In genomic region chr9:76414656-76415055, GRCh38 we compare ENCODE assay signal across 11 cellular contexts. TPM values are rescaled to one million over a fixed set of nuclear protein-coding genes. Genes with fewer than 3 reads are reported as not detected.
DNase-seq lines count a peak whose midpoint lies in the region; ATAC-seq and TF ChIP-seq lines count a peak whose summit lies in the region.
"Had no signal": no experiment of that assay in that cellular context is flagged by ENCODE, and none has a peak within 500 bp of the region (broad histone marks: within the 10 kb centered on the region; RNA-seq: fewer than 3 reads in every experiment).

No MANE protein-coding gene starts in this region.

- H3K4me3 ChIP-seq in osteoblast (ENCODE audit: insufficient read depth, low read length) = no peak overlapping the region

- peak overlapping the region; percentile 56 for H3K27ac ChIP-seq in osteoblast (ENCODE audit: low read depth, low read length)

- ATAC-seq in GM19023 (IDR thresholded peaks at IDR 0.05; ENCODE audit: unreplicated experiment) (peak; percentile 55), HG02678 (IDR thresholded peaks at IDR 0.05; ENCODE audit: unreplicated experiment) (peak; percentile 91)
- ATAC-seq: stimulated activated effector memory CD8-positive, alpha-beta T cell treated with anti-CD3 and anti-CD28 coated beads, Interleukin-12 subunit alpha, Interleukin-12 subunit beta, amount 100 ng/mL, for 72 hours had no signal

- H3K79me2 ChIP-seq in osteoblast (ENCODE audit: insufficient read depth, low read length) = no peaks in the 10 kb centered on the region

- DNase-seq in NCI-H2029 treated with DMSO at 0.1 percent for 48 hours (lab: John Stamatoyannopoulos, UW) (peak; percentile 71), osteoblast (ENCODE audit: insufficient read length, low spot score, missing footprints) (no peak), NCI-H345 (lab: John Stamatoyannopoulos, UW) (no peak), NCI-H1417 (lab: John Stamatoyannopoulos, UW) (no peak), OCI-M2 (lab: John Stamatoyannopoulos, UW; ENCODE audit: unreplicated experiment) (no peak), activated T-cell treated with anti-CD3 and anti-CD28 coated beads for 4 hours (no peak)
- DNase-seq: hippocampal formation, NCI-H1048 had no signal

- H4K20me1 ChIP-seq in osteoblast (ENCODE audit: insufficient read depth, low read length) = no peaks in the 10 kb centered on the region

- peak overlapping the region; percentile 84 for H2AFZ ChIP-seq in osteoblast (ENCODE audit: low read length)

- TF ChIP-seq CTCF in osteoblast (IDR thresholded peaks at IDR 0.05; ENCODE audit: extremely low read depth, low read depth, low read length) = no peak

- H3K4me2 ChIP-seq in osteoblast (ENCODE audit: insufficient read depth, low read length) = peak overlapping the region; percentile 1

- peaks cover 16% of the 10 kb centered on the region for H3K4me1 ChIP-seq in osteoblast (ENCODE audit: insufficient read depth, low read length)

- no peaks in the 10 kb centered on the region for H3K27me3 ChIP-seq in osteoblast (ENCODE audit: insufficient read depth, low read length)

- no peaks in the 10 kb centered on the region for H3K36me3 ChIP-seq in osteoblast (ENCODE audit: insufficient read depth, low read length)

- H3K9me3 ChIP-seq in osteoblast (ENCODE audit: low read depth, low read length) = no peaks in the 10 kb centered on the region

RNA-seq across cellular contexts. Expression of gene RFK, which starts 20.4 kb away (rescaled TPM):
- total RNA-seq in osteoblast = 25.0 and 29.5 TPM in 2 replicates

RNA-seq across cellular contexts. Expression of gene GCNT1, which starts 44.3 kb away (rescaled TPM):
- total RNA-seq in osteoblast = 78.4 and 109 TPM in 2 replicates
